In genomic region chr4:93764647-93765246, GRCh38 we compare ENCODE assay signal across 8 cellular contexts.
DNase-seq lines count a peak whose midpoint lies in the region; ATAC-seq and TF ChIP-seq lines count a peak whose summit lies in the region.

No MANE protein-coding gene starts in this region.

- POLR2A ChIA-PET in WTC11 (lab: Charles Lee) = no interaction called here

- H3K4me3 Mint-ChIP-seq in WTC11 = no peak overlapping the region

- no peaks in the 10 kb centered on the region for H3K9me3 ChIP-seq in left ventricle myocardium inferior (replicated peaks)
- H3K9me3 ChIP-seq in right cardiac atrium (ENCODE audit: control insufficient read depth, low read length) = no peaks in the 10 kb centered on the region
- no peaks in the 10 kb centered on the region for H3K9me3 ChIP-seq in tibial artery

- H3K36me3 Mint-ChIP-seq in WTC11 = no peaks in the 10 kb centered on the region

- no peaks in the 10 kb centered on the region for H3K9me3 Mint-ChIP-seq in WTC11

- CTCF ChIA-PET in WTC11 (lab: Charles Lee) = interaction anchor here (0.7 to 2.4 kb wide), 3 partner anchors 13 to 265 kb away, joined by 4 to 17 read pairs (median 5); no protein-coding TSS in a partner anchor

- H3K27me3 ChIP-seq in left ventricle myocardium inferior (ENCODE audit: low read depth) (no peaks in the 10 kb centered on the region), right cardiac atrium (ENCODE audit: control insufficient read depth, insufficient read depth) (no peaks in the 10 kb centered on the region), tibial artery (peaks cover 0 to 2% of the 10 kb centered on the region in 2 donors)

- H3K4me1 Mint-ChIP-seq in WTC11 = peaks cover 22% of the 10 kb centered on the region

- H3K4me3 ChIP-seq in left ventricle myocardium inferior = no peak overlapping the region
- no peak overlapping the region for H3K4me3 ChIP-seq in right cardiac atrium (ENCODE audit: low read length)
- H3K4me3 ChIP-seq in tibial artery = no peak overlapping the region

- peak; percentile 73 for TF ChIP-seq CTCF in left ventricle myocardium inferior (IDR thresholded peaks at IDR 0.05; ENCODE audit: borderline replicate concordance)
- peak; percentile 65; the same call in 1 of the 2 replicates for TF ChIP-seq CTCF in WTC11 (IDR thresholded peaks at IDR 0.05)
- peak; percentile 51 to 56 for TF ChIP-seq CTCF in tibial artery (IDR thresholded peaks at IDR 0.05)

- H3K4me1 ChIP-seq in left ventricle myocardium inferior = no peaks in the 10 kb centered on the region
- H3K4me1 ChIP-seq in right cardiac atrium (ENCODE audit: control insufficient read depth, insufficient read depth, low read length) = no peaks in the 10 kb centered on the region
- H3K4me1 ChIP-seq in tibial artery = no peaks in the 10 kb centered on the region

- intact Hi-C loops in left ventricle myocardium inferior (cut with micrococcal nuclease) (no loop called here), right cardiac atrium (cut with DNase I) (no loop called here), tibial artery (cut with DNase I; ENCODE audit: low total_unique reads) (no loop called here)

- H3K27ac Mint-ChIP-seq in WTC11 = no peak overlapping the region

- H3K36me3 ChIP-seq in left ventricle myocardium inferior (no peaks in the 10 kb centered on the region), tibial artery (no peaks in the 10 kb centered on the region)

- 3% methylated on average over 5 of the region's 5 CpGs for WGBS in right cardiac atrium

- no peak for ATAC-seq in right cardiac atrium
- peak; percentile 71 for ATAC-seq in HG02571 (IDR thresholded peaks at IDR 0.05; ENCODE audit: unreplicated experiment)
- ATAC-seq in WTC11 = peak; percentile 72
- ATAC-seq in GM19397 (IDR thresholded peaks at IDR 0.05; ENCODE audit: unreplicated experiment) = no peak

- DNase-seq in left ventricle myocardium inferior (no peak), right cardiac atrium (no peak), NCI-H1092 treated with DMSO at 0.1 percent for 48 hours (lab: John Stamatoyannopoulos, UW) (peak; percentile 39), WTC11 (ENCODE audit: low spot score) (no peak), iPS-NIHi7 (ENCODE audit: extremely low spot score) (peak; percentile 58), tibial artery (no peak)

- H3K27me3 Mint-ChIP-seq in WTC11 (ENCODE audit: low read depth) = no peaks in the 10 kb centered on the region; the same call in 1 of the 2 replicates

- H3K27ac ChIP-seq in left ventricle myocardium inferior (replicated peaks) (no peak overlapping the region), right cardiac atrium (ENCODE audit: low read length) (no peak overlapping the region), tibial artery (no peak overlapping the region)

TF ChIP-seq in WTC11, 78 proteins besides CTCF, POLR2A, EP300 and RAD21:
- no peak for TF ChIP-seq AR (CRISPR knock-in tag; IDR thresholded peaks at IDR 0.05)
- TF ChIP-seq FOXP1 (CRISPR knock-in tag; IDR thresholded peaks at IDR 0.05; ENCODE audit: borderline replicate concordance) = no peak
- no peak for TF ChIP-seq ATF1 (CRISPR knock-in tag; IDR thresholded peaks at IDR 0.05)
- TF ChIP-seq ZNF263 (CRISPR knock-in tag; IDR thresholded peaks at IDR 0.05; ENCODE audit: low read depth) = no peak

Comparison
In these comparisons a context has a peak if more than half of its experiments do, and no peak if none do; other contexts are left out.
1. DNase-seq: peak in NCI-H1092 treated with DMSO at 0.1 percent for 48 hours (single experiment) and iPS-NIHi7 (single experiment); none in left ventricle myocardium inferior (single experiment), right cardiac atrium (0 of 3), WTC11 (single experiment) and tibial artery (0 of 2).
2. ATAC-seq: peak in HG02571 (single experiment) and WTC11 (single experiment); none in right cardiac atrium (0 of 2) and GM19397 (single experiment).
3. Peak in every context shown above with its lines, with median percentiles within 50 percentile points of each other: CTCF ChIP-seq.